1 cellular context compared by ENCODE assay signal in the genomic region with DNA sequence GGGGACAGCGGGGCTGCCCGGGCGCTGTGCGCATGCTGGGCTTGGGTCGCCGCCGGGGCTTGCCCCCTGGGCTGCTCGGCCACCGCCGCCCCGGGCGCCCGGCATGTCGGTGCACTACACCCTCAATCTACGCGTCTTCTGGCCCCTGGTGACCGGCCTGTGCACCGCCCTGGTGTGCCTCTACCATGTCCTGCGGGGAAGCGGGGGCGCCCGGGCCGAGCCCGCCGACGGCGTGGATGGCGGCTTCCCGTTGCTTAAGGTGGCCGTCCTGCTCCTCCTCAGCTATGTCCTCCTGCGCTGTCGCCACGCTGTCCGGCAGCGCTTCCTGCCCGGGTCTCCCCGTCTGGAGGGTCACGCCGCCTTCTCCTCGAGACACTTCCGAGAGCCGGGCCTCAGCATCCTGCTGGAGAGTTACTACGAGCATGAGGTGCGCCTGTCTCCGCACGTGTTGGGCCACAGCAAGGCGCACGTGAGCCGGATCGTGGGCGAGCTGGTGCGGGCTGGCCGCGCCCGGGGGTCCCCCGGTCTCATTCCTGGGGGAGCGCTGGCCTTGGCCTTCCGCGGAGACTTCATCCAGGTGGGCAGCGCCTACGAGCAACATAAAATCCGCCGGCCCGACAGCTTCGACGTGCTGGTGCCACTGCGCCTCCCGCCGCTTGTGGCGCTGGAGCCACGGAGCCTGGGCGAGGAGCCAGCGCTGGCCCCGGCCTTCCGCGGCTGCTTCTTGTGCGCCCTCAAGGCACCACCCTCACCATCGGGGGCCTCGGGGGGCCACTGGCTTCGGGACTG.
TF ChIP-seq lines count a peak whose summit lies in the region.

No MANE protein-coding gene starts in this region.

TF ChIP-seq in IMR-90, 13 proteins besides CTCF, POLR2A, EP300 and RAD21 (continued from another document):
- peak; percentile 93 for TF ChIP-seq BHLHE40 (IDR thresholded peaks at IDR 0.05; ENCODE audit: low read depth, low read length)
- no peak for TF ChIP-seq CHD1 (IDR thresholded peaks at IDR 0.05; ENCODE audit: low read depth, low read length)
- TF ChIP-seq CEBPB (IDR thresholded peaks at IDR 0.05; ENCODE audit: low read depth, low read length) = no peak
- no peak for TF ChIP-seq RFX5 (IDR thresholded peaks at IDR 0.05; ENCODE audit: low read depth, low read length)
- TF ChIP-seq, protein P1, sequence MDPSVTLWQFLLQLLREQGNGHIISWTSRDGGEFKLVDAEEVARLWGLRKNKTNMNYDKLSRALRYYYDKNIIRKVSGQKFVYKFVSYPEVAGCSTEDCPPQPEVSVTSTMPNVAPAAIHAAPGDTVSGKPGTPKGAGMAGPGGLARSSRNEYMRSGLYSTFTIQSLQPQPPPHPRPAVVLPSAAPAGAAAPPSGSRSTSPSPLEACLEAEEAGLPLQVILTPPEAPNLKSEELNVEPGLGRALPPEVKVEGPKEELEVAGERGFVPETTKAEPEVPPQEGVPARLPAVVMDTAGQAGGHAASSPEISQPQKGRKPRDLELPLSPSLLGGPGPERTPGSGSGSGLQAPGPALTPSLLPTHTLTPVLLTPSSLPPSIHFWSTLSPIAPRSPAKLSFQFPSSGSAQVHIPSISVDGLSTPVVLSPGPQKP (IDR thresholded peaks at IDR 0.05; ENCODE audit: borderline replicate concordance, low read depth, low read length) = no peak
- peak; percentile 40; the same call in 1 of the 2 replicates for TF ChIP-seq MAZ (IDR thresholded peaks at IDR 0.05; ENCODE audit: borderline replicate concordance, low read depth, low read length)
- TF ChIP-seq NFE2L2 (IDR thresholded peaks at IDR 0.05; ENCODE audit: low read depth, low read length) = no peak
- peak; percentile 69 for TF ChIP-seq USF2 (IDR thresholded peaks at IDR 0.05; ENCODE audit: low read depth, low read length)
